In the genomic region with DNA sequence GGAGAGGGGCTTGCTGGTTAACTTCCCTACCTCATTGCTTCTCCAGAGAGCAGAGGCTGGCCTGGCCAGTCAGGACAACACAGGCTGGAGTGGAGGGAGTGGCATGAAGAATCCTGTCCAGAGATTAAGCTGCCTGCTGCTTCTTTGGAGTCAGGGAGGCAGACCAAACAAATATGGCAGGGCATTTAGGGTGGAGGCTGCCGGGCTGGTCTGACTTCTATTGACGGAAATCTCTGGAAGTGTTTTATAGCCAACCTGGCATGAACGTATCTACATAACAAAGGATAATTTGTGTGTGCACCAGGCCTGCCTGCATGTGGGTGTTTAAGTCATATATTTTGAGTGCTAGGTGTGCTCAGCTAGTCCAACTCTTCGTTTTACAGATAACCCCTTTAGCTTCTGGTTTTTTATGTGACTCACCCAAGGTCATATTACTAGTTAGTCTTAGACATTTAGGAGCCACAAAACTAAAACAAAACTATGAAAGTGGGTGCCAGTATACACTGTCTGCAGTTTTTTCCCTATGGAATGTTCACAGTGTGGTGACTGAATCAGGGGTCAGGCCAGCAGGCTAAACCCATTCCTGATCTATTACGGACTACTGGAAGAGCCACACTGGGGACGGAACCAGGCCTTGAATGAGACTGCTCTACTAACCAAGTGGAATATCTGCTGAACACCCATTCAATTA, we compare ENCODE assay signal across 1 cellular context.
TF ChIP-seq lines count a peak whose summit lies in the region.

No MANE protein-coding gene starts in this region.

TF ChIP-seq in HepG2, 621 proteins besides CTCF, POLR2A, EP300 and RAD21:
- no peak for TF ChIP-seq GLI4 (CRISPR knock-in tag; IDR thresholded peaks at IDR 0.05; ENCODE audit: borderline replicate concordance)
- TF ChIP-seq ZNF781 (CRISPR knock-in tag; IDR thresholded peaks at IDR 0.05; ENCODE audit: borderline replicate concordance, not compliant biosample characterization), result no peak
- no peak for TF ChIP-seq CC2D1A (CRISPR knock-in tag; IDR thresholded peaks at IDR 0.05)
- no peak for TF ChIP-seq SALL2 (CRISPR knock-in tag; IDR thresholded peaks at IDR 0.05)
- TF ChIP-seq RXRB (CRISPR knock-in tag; IDR thresholded peaks at IDR 0.05; ENCODE audit: borderline replicate concordance), result no peak
- no peak for TF ChIP-seq ZFY (CRISPR knock-in tag; IDR thresholded peaks at IDR 0.05)
- TF ChIP-seq ETS1 (CRISPR knock-in tag; IDR thresholded peaks at IDR 0.05), result no peak
- no peak for TF ChIP-seq ZNF607 (CRISPR knock-in tag; IDR thresholded peaks at IDR 0.05; ENCODE audit: borderline replicate concordance)
- TF ChIP-seq TSC22D2 (CRISPR knock-in tag; IDR thresholded peaks at IDR 0.05; ENCODE audit: borderline replicate concordance), result no peak
- no peak for TF ChIP-seq TCF7L2 (IDR thresholded peaks at IDR 0.05; ENCODE audit: low read depth, low read length)
